ENCODE assay signal across 17 cellular contexts in genomic region chr18:58850784-58851469, GRCh38. TPM values are rescaled to one million over a fixed set of nuclear protein-coding genes. Genes with fewer than 3 reads are reported as not detected.
DNase-seq lines count a peak whose midpoint lies in the region; ATAC-seq and TF ChIP-seq lines count a peak whose summit lies in the region.
"Had no signal": no experiment of that assay in that cellular context is flagged by ENCODE, and none has a peak within 500 bp of the region (broad histone marks: within the 10 kb centered on the region; RNA-seq: fewer than 3 reads in every experiment).

No MANE protein-coding gene starts in this region.

- 75% methylated on average over 12 of the region's 12 CpGs for WGBS in hepatocyte (ENCODE audit: low lambda C conversion rate, missing lambda C conversion rate)
- WGBS in sigmoid colon, 2 donors: 88 to 93% methylated on average over 12 of the region's 12 CpGs

- H3K4me2 ChIP-seq in hepatocyte: no peak overlapping the region

- peak overlapping the region; percentile 73 for H3K9ac ChIP-seq in HUES6 (ENCODE audit: low read length)

- intact Hi-C loops in ascending aorta (cut with DNase I) (loop anchor here (5.0 kb wide), 1 partner anchor 41 kb away; no protein-coding TSS in a partner anchor), sigmoid colon (cut with DNase I) (no loop called here)

- H2AFZ ChIP-seq in hepatocyte: no peak overlapping the region

- TF ChIP-seq EP300 in sigmoid colon (IDR thresholded peaks at IDR 0.05): no peak

- DNase-seq in ascending aorta (ENCODE audit: low spot score in 2 of 2): no peak
- DNase-seq in hepatocyte (ENCODE audit: low spot score): no peak
- DNase-seq in sigmoid colon: peak; percentile 71
- DNase-seq in left lobe of liver (ENCODE audit: low spot score): no peak
- no peak for DNase-seq in stimulated activated CD4-positive, alpha-beta T cell treated with anti-CD3 and anti-CD28 coated beads, Interleukin-2, amount 100 ng/mL, for 48 hours
- DNase-seq: activated CD4-positive, alpha-beta T cell treated with anti-CD3 and anti-CD28 coated beads, Interleukin-2, amount 10 ng/mL, durations not matched to agents 7 days and 5 days; activated naive CD4-positive, alpha-beta T cell treated with anti-CD3 and anti-CD28 coated beads, Interleukin-2, amount 50 U/mL, for 16 hours; GF-D8; kidney; NCI-H1092 treated with DMSO at 0.1 percent for 48 hours; NCI-H2107; stimulated activated CD4-positive, alpha-beta T cell treated with anti-CD3 and anti-CD28 coated beads, Interleukin-4, amount 100 ng/mL, for 24 hours; testis had no signal

- no peaks in the 10 kb centered on the region for H4K20me1 ChIP-seq in hepatocyte (ENCODE audit: insufficient read depth, poor library complexity, severe bottlenecking)

- no peaks in the 10 kb centered on the region for H3K79me2 ChIP-seq in hepatocyte

- H3K27me3 ChIP-seq in HUES6 (ENCODE audit: control insufficient read depth, insufficient read depth, low read length) (no peaks in the 10 kb centered on the region), ascending aorta (no peaks in the 10 kb centered on the region), hepatocyte (no peaks in the 10 kb centered on the region), sigmoid colon (no peaks in the 10 kb centered on the region)
- H3K27me3 ChIP-seq: heart left ventricle, testis had no signal

- H3K27ac ChIP-seq in HUES6 (ENCODE audit: low read depth, low read length): peak overlapping the region; percentile 24; the same call in 1 of the 2 replicates
- H3K27ac ChIP-seq in ascending aorta: peak overlapping the region; percentile 62 to 68
- peak overlapping the region; percentile 6 for H3K27ac ChIP-seq in hepatocyte
- no peak overlapping the region for H3K27ac ChIP-seq in sigmoid colon
- H3K27ac ChIP-seq: testis had no signal

- H3K4me1 ChIP-seq in HUES6 (ENCODE audit: control insufficient read depth, insufficient read depth, low read length): peaks cover 52% of the 10 kb centered on the region
- H3K4me1 ChIP-seq in ascending aorta: peaks cover 0 to 12% of the 10 kb centered on the region in 2 donors
- no peaks in the 10 kb centered on the region for H3K4me1 ChIP-seq in hepatocyte (ENCODE audit: insufficient read depth)
- no peaks in the 10 kb centered on the region for H3K4me1 ChIP-seq in sigmoid colon

- no peak for TF ChIP-seq CTCF in ascending aorta (IDR thresholded peaks at IDR 0.05)
- TF ChIP-seq CTCF in hepatocyte (IDR thresholded peaks at IDR 0.05; ENCODE audit: poor library complexity): no peak
- no peak for TF ChIP-seq CTCF in sigmoid colon (IDR thresholded peaks at IDR 0.05)

- H3K9me2 ChIP-seq in hepatocyte (replicated peaks; ENCODE audit: insufficient read depth): no peaks in the 10 kb centered on the region

- ATAC-seq in GM18517 (IDR thresholded peaks at IDR 0.05; ENCODE audit: unreplicated experiment) (no peak), left lobe of liver (no peak), GM18868 (IDR thresholded peaks at IDR 0.05; ENCODE audit: unreplicated experiment) (no peak)

- H3K4me3 ChIP-seq in HUES6 (ENCODE audit: low read depth, low read length) (peak overlapping the region; percentile 15; the same call in 1 of the 2 replicates), ascending aorta (no peak overlapping the region), hepatocyte (no peak overlapping the region), sigmoid colon (no peak overlapping the region)
- H3K4me3 ChIP-seq: heart left ventricle, testis had no signal

- no peak for TF ChIP-seq POLR2A in sigmoid colon (IDR thresholded peaks at IDR 0.05)

- H3K9me3 ChIP-seq in HUES6 (ENCODE audit: control insufficient read depth, insufficient read depth, low read depth, low read length) (no peaks in the 10 kb centered on the region), ascending aorta (no peaks in the 10 kb centered on the region), hepatocyte (ENCODE audit: low read depth) (no peaks in the 10 kb centered on the region), sigmoid colon (no peaks in the 10 kb centered on the region)
- H3K9me3 ChIP-seq: heart left ventricle, testis had no signal

- H3K36me3 ChIP-seq in HUES6 (ENCODE audit: control insufficient read depth, insufficient read depth, low read length) (no peaks in the 10 kb centered on the region), ascending aorta (no peaks in the 10 kb centered on the region), hepatocyte (replicated peaks; ENCODE audit: insufficient read depth, low read depth) (no peaks in the 10 kb centered on the region), sigmoid colon (no peaks in the 10 kb centered on the region)
- H3K36me3 ChIP-seq: heart left ventricle had no signal

RNA-seq across cellular contexts. Expression of gene ZNF532, which starts 13.8 kb away (rescaled TPM):
- total RNA-seq in ascending aorta (161 TPM), hepatocyte (36.5 and 52.0 TPM in 2 replicates), sigmoid colon (100 to 1,000 TPM in 1 of 4 donors, 10 to 100 TPM in 3; 71.0 to 104 (median 78.8) TPM), left lobe of liver (3.7 TPM)
- polyA plus RNA-seq in hepatocyte (13.6 and 15.9 TPM in 2 replicates), sigmoid colon (10 to 100 TPM in 1 of 3 donors, 1 to 10 TPM in 2; 1.4 to 10.1 (median 3.6) TPM)

Comparison
In these comparisons a context has a peak if more than half of its experiments do, and no peak if none do; other contexts are left out.
1. H3K27ac ChIP-seq: peak in HUES6 (single experiment), ascending aorta (2 of 2) and hepatocyte (single experiment); none in sigmoid colon (0 of 4).